1 cellular context compared by ENCODE assay signal in the genomic region with DNA sequence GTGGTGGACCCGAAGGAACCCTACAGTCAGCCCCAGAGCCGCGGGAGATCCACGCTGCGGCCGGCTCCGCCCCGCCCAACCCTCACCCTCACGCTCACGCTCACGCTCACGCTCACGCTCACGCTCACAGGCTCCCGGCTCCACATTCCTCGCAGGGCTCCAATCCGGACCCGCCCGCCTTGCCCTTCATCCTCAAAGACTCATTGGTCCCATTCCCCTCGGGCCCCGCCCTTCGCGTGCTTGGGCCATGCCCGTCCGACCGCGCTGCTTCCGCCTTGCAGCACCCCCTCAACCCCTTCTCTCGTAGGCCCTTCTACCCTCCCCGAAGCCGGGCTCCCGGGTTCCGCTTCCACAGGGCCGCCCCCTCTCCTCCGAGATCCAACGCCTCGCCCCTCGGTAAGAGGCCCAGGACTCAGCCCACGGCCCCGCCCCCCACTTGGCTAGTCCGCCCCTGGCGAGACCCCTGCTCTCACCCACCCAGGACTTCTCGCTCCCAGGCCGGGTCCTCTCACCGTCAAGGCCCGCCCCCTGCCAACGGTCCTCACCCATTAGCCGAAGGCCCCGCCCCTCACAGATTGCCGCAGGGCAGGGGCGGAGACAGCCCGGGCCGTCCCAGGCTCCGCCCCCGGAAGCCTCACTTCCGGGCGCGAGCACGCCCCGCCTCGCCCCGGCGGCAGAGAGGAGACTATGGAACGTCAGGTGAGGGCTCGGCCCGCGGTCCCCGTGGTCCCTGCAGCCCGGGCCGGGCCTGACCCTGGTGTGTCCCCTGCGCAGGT.
TF ChIP-seq lines count a peak whose summit lies in the region.

A gene (plus strand): TSS at position 637 of the 776 bp plus-strand sequence. CDS start 51 bp downstream, at position 688.

TF ChIP-seq in HEK293, 187 proteins besides CTCF, POLR2A, EP300 and RAD21 (continued from another document and continues in another):
- TF ChIP-seq, protein P1, sequence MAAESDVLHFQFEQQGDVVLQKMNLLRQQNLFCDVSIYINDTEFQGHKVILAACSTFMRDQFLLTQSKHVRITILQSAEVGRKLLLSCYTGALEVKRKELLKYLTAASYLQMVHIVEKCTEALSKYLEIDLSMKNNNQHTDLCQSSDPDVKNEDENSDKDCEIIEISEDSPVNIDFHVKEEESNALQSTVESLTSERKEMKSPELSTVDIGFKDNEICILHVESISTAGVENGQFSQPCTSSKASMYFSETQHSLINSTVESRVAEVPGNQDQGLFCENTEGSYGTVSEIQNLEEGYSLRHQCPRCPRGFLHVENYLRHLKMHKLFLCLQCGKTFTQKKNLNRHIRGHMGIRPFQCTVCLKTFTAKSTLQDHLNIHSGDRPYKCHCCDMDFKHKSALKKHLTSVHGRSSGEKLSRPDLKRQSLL (tag by site-specific recombination; IDR thresholded peaks at IDR 0.05): no peak; the same call in 1 of the 2 replicates
- TF ChIP-seq, protein P2, sequence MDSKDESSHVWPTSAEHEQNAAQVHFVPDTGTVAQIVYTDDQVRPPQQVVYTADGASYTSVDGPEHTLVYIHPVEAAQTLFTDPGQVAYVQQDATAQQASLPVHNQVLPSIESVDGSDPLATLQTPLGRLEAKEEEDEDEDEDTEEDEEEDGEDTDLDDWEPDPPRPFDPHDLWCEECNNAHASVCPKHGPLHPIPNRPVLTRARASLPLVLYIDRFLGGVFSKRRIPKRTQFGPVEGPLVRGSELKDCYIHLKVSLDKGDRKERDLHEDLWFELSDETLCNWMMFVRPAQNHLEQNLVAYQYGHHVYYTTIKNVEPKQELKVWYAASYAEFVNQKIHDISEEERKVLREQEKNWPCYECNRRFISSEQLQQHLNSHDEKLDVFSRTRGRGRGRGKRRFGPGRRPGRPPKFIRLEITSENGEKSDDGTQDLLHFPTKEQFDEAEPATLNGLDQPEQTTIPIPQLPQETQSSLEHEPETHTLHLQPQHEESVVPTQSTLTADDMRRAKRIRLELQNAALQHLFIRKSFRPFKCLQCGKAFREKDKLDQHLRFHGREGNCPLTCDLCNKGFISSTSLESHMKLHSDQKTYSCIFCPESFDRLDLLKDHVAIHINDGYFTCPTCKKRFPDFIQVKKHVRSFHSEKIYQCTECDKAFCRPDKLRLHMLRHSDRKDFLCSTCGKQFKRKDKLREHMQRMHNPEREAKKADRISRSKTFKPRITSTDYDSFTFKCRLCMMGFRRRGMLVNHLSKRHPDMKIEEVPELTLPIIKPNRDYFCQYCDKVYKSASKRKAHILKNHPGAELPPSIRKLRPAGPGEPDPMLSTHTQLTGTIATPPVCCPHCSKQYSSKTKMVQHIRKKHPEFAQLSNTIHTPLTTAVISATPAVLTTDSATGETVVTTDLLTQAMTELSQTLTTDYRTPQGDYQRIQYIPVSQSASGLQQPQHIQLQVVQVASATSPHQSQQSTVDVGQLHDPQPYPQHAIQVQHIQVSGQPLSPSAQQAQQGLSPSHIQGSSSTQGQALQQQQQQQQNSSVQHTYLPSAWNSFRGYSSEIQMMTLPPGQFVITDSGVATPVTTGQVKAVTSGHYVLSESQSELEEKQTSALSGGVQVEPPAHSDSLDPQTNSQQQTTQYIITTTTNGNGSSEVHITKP (tag by site-specific recombination; IDR thresholded peaks at IDR 0.05): peak; percentile 89
- TF ChIP-seq ZNF560 (tag by site-specific recombination; IDR thresholded peaks at IDR 0.05; ENCODE audit: borderline replicate concordance) (no peak), ZNF10 (tag by site-specific recombination; IDR thresholded peaks at IDR 0.05) (0 out of 2 replicates have a peak, but pooled peaks have one; percentile 17), ZNF292 (tag by site-specific recombination; IDR thresholded peaks at IDR 0.05; ENCODE audit: borderline replicate concordance, low read depth) (no peak), ZNF24 (tag by site-specific recombination; IDR thresholded peaks at IDR 0.05) (no peak), ZNF843 (tag by site-specific recombination; IDR thresholded peaks at IDR 0.05) (no peak), ZNF202 (tag by site-specific recombination; IDR thresholded peaks at IDR 0.05; ENCODE audit: borderline replicate concordance) (no peak), ZNF585B (tag by site-specific recombination; IDR thresholded peaks at IDR 0.05) (no peak), ZNF501 (tag by site-specific recombination; IDR thresholded peaks at IDR 0.05) (peak; percentile 78), KLF9 (tag by site-specific recombination; IDR thresholded peaks at IDR 0.05; ENCODE audit: low read depth) (peak; percentile 92), ZNF571 (tag by site-specific recombination; IDR thresholded peaks at IDR 0.05) (no peak), ZNF350 (tag by site-specific recombination; IDR thresholded peaks at IDR 0.05) (no peak), ZNF610 (tag by site-specific recombination; IDR thresholded peaks at IDR 0.05; ENCODE audit: borderline replicate concordance) (0 out of 2 replicates have a peak, but pooled peaks have one; percentile 73), ZNF701 (tag by site-specific recombination; IDR thresholded peaks at IDR 0.05) (no peak), ZNF274 (IDR thresholded peaks at IDR 0.05; ENCODE audit: low read length) (no peak), ZNF274 (tag by site-specific recombination; IDR thresholded peaks at IDR 0.05; ENCODE audit: borderline replicate concordance) (no peak), ZNF416 (tag by site-specific recombination; IDR thresholded peaks at IDR 0.05) (no peak), OSR2 (tag by site-specific recombination; IDR thresholded peaks at IDR 0.05) (no peak)
- TF ChIP-seq, protein P3, sequence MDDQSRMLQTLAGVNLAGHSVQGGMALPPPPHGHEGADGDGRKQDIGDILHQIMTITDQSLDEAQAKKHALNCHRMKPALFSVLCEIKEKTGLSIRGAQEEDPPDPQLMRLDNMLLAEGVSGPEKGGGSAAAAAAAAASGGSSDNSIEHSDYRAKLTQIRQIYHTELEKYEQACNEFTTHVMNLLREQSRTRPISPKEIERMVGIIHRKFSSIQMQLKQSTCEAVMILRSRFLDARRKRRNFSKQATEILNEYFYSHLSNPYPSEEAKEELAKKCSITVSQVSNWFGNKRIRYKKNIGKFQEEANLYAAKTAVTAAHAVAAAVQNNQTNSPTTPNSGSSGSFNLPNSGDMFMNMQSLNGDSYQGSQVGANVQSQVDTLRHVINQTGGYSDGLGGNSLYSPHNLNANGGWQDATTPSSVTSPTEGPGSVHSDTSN (CRISPR knock-in tag; IDR thresholded peaks at IDR 0.05): no peak
- TF ChIP-seq, protein P4, sequence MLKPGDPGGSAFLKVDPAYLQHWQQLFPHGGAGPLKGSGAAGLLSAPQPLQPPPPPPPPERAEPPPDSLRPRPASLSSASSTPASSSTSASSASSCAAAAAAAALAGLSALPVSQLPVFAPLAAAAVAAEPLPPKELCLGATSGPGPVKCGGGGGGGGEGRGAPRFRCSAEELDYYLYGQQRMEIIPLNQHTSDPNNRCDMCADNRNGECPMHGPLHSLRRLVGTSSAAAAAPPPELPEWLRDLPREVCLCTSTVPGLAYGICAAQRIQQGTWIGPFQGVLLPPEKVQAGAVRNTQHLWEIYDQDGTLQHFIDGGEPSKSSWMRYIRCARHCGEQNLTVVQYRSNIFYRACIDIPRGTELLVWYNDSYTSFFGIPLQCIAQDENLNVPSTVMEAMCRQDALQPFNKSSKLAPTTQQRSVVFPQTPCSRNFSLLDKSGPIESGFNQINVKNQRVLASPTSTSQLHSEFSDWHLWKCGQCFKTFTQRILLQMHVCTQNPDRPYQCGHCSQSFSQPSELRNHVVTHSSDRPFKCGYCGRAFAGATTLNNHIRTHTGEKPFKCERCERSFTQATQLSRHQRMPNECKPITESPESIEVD (tag by site-specific recombination; IDR thresholded peaks at IDR 0.05): no peak
- TF ChIP-seq, protein P5, sequence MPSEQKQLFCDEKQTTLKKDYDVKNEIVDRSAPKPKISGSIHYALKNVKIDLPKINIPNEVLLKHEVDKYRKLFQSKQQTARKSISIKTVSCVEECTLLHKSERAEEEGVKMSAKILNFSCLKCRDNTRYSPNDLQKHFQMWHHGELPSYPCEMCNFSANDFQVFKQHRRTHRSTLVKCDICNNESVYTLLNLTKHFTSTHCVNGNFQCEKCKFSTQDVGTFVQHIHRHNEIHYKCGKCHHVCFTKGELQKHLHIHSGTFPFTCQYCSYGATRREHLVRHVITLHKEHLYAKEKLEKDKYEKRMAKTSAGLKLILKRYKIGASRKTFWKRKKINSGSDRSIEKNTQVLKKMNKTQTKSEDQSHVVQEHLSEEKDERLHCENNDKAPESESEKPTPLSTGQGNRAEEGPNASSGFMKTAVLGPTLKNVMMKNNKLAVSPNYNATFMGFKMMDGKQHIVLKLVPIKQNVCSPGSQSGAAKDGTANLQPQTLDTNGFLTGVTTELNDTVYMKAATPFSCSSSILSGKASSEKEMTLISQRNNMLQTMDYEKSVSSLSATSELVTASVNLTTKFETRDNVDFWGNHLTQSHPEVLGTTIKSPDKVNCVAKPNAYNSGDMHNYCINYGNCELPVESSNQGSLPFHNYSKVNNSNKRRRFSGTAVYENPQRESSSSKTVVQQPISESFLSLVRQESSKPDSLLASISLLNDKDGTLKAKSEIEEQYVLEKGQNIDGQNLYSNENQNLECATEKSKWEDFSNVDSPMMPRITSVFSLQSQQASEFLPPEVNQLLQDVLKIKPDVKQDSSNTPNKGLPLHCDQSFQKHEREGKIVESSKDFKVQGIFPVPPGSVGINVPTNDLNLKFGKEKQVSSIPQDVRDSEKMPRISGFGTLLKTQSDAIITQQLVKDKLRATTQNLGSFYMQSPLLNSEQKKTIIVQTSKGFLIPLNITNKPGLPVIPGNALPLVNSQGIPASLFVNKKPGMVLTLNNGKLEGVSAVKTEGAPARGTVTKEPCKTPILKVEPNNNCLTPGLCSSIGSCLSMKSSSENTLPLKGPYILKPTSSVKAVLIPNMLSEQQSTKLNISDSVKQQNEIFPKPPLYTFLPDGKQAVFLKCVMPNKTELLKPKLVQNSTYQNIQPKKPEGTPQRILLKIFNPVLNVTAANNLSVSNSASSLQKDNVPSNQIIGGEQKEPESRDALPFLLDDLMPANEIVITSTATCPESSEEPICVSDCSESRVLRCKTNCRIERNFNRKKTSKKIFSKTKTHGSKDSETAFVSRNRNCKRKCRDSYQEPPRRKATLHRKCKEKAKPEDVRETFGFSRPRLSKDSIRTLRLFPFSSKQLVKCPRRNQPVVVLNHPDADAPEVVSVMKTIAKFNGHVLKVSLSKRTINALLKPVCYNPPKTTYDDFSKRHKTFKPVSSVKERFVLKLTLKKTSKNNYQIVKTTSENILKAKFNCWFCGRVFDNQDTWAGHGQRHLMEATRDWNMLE (tag by site-specific recombination; conservative IDR thresholded peaks at IDR 0.05; ENCODE audit: low read depth): peak; percentile 45
- TF ChIP-seq, protein P6, sequence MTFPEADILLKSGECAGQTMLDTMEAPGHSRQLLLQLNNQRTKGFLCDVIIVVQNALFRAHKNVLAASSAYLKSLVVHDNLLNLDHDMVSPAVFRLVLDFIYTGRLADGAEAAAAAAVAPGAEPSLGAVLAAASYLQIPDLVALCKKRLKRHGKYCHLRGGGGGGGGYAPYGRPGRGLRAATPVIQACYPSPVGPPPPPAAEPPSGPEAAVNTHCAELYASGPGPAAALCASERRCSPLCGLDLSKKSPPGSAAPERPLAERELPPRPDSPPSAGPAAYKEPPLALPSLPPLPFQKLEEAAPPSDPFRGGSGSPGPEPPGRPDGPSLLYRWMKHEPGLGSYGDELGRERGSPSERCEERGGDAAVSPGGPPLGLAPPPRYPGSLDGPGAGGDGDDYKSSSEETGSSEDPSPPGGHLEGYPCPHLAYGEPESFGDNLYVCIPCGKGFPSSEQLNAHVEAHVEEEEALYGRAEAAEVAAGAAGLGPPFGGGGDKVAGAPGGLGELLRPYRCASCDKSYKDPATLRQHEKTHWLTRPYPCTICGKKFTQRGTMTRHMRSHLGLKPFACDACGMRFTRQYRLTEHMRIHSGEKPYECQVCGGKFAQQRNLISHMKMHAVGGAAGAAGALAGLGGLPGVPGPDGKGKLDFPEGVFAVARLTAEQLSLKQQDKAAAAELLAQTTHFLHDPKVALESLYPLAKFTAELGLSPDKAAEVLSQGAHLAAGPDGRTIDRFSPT (tag by site-specific recombination; IDR thresholded peaks at IDR 0.05): peak; percentile 92
- TF ChIP-seq, protein P7, sequence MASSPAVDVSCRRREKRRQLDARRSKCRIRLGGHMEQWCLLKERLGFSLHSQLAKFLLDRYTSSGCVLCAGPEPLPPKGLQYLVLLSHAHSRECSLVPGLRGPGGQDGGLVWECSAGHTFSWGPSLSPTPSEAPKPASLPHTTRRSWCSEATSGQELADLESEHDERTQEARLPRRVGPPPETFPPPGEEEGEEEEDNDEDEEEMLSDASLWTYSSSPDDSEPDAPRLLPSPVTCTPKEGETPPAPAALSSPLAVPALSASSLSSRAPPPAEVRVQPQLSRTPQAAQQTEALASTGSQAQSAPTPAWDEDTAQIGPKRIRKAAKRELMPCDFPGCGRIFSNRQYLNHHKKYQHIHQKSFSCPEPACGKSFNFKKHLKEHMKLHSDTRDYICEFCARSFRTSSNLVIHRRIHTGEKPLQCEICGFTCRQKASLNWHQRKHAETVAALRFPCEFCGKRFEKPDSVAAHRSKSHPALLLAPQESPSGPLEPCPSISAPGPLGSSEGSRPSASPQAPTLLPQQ (tag by site-specific recombination; IDR thresholded peaks at IDR 0.05): peak; percentile 50
- TF ChIP-seq, protein P8, sequence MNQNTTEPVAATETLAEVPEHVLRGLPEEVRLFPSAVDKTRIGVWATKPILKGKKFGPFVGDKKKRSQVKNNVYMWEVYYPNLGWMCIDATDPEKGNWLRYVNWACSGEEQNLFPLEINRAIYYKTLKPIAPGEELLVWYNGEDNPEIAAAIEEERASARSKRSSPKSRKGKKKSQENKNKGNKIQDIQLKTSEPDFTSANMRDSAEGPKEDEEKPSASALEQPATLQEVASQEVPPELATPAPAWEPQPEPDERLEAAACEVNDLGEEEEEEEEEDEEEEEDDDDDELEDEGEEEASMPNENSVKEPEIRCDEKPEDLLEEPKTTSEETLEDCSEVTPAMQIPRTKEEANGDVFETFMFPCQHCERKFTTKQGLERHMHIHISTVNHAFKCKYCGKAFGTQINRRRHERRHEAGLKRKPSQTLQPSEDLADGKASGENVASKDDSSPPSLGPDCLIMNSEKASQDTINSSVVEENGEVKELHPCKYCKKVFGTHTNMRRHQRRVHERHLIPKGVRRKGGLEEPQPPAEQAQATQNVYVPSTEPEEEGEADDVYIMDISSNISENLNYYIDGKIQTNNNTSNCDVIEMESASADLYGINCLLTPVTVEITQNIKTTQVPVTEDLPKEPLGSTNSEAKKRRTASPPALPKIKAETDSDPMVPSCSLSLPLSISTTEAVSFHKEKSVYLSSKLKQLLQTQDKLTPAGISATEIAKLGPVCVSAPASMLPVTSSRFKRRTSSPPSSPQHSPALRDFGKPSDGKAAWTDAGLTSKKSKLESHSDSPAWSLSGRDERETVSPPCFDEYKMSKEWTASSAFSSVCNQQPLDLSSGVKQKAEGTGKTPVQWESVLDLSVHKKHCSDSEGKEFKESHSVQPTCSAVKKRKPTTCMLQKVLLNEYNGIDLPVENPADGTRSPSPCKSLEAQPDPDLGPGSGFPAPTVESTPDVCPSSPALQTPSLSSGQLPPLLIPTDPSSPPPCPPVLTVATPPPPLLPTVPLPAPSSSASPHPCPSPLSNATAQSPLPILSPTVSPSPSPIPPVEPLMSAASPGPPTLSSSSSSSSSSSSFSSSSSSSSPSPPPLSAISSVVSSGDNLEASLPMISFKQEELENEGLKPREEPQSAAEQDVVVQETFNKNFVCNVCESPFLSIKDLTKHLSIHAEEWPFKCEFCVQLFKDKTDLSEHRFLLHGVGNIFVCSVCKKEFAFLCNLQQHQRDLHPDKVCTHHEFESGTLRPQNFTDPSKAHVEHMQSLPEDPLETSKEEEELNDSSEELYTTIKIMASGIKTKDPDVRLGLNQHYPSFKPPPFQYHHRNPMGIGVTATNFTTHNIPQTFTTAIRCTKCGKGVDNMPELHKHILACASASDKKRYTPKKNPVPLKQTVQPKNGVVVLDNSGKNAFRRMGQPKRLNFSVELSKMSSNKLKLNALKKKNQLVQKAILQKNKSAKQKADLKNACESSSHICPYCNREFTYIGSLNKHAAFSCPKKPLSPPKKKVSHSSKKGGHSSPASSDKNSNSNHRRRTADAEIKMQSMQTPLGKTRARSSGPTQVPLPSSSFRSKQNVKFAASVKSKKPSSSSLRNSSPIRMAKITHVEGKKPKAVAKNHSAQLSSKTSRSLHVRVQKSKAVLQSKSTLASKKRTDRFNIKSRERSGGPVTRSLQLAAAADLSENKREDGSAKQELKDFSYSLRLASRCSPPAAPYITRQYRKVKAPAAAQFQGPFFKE (tag by site-specific recombination; IDR thresholded peaks at IDR 0.05; ENCODE audit: borderline replicate concordance): no peak
